ENCODE assay signal across 13 cellular contexts in the genomic region with DNA sequence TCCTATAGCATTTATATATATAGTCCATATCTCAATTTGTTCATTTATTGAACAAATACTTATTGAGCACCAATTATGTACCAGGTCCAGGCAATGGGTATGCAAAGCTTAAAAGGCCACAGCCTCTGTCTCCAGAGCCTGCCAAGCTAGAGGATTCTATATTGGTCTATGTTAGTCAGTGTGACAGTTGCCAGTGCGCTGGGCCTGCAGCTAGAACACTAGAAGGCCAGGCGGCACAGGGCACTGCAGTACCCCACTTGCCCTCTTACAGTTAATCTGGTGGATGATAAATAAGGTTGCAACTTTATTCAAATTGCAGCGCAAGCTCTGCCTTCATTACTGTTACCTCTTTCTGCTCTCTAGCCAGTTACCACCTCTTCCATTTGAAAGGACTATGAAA.
DNase-seq lines count a peak whose midpoint lies in the region; ATAC-seq and TF ChIP-seq lines count a peak whose summit lies in the region.
"Had no signal": no experiment of that assay in that cellular context is flagged by ENCODE, and none has a peak within 500 bp of the region (broad histone marks: within the 10 kb centered on the region; RNA-seq: fewer than 3 reads in every experiment).

No MANE protein-coding gene starts in this region.

- peaks cover 9% of the 10 kb centered on the region for H3K9me3 Mint-ChIP-seq in nephron

- H3K9me3 ChIP-seq in cardiac muscle cell (ENCODE audit: low read depth) (no peaks in the 10 kb centered on the region), left ventricle myocardium inferior (replicated peaks) (no peaks in the 10 kb centered on the region), Karpas-422 (ENCODE audit: low read length) (no peaks in the 10 kb centered on the region)
- H3K9me3 ChIP-seq: BE2C had no signal

- no peaks in the 10 kb centered on the region for H3K79me2 ChIP-seq in Karpas-422 (ENCODE audit: low read length)

- peak overlapping the region in 2 of 3 experiments; percentile 25 to 37 for H3K27ac Mint-ChIP-seq in nephron
- H3K27ac Mint-ChIP-seq: CD4-positive, alpha-beta memory T cell had no signal

- H3K4me1 ChIP-seq in cardiac muscle cell (ENCODE audit: low read depth) (peaks cover 30% of the 10 kb centered on the region), left ventricle myocardium inferior (peaks cover 23% of the 10 kb centered on the region), Karpas-422 (ENCODE audit: low read length) (no peaks in the 10 kb centered on the region)
- H3K4me1 ChIP-seq: BE2C, HAP-1 had no signal

- H4K20me1 ChIP-seq in Karpas-422 (ENCODE audit: insufficient read depth, low read depth, low read length), result no peaks in the 10 kb centered on the region

- H3K9me2 ChIP-seq in Karpas-422 (replicated peaks; ENCODE audit: insufficient read depth, low read length), result no peaks in the 10 kb centered on the region

- no peak overlapping the region for H3K9ac ChIP-seq in Karpas-422 (ENCODE audit: low read length)

- DNase-seq in cardiac muscle cell (ENCODE audit: low read depth in 1 of 2, low spot score in 1 of 2), result no peak
- DNase-seq in left ventricle myocardium inferior, result no peak
- no peak for DNase-seq in Karpas-422
- DNase-seq: BE2C; CD4-positive, alpha-beta memory T cell; DMS79 had no signal

- intact Hi-C loops in left ventricle myocardium inferior (cut with micrococcal nuclease), result loop anchor here (5.0 kb wide), 1 partner anchor 73 kb away; no protein-coding TSS in a partner anchor

- H2AFZ ChIP-seq in Karpas-422 (ENCODE audit: low read length), result no peak overlapping the region

- H3K27me3 ChIP-seq in cardiac muscle cell (no peaks in the 10 kb centered on the region), left ventricle myocardium inferior (ENCODE audit: low read depth) (no peaks in the 10 kb centered on the region), Karpas-422 (ENCODE audit: low read length) (no peaks in the 10 kb centered on the region)
- H3K27me3 ChIP-seq: BE2C had no signal

- H3K4me3 ChIP-seq in cardiac muscle cell, result no peak overlapping the region
- H3K4me3 ChIP-seq in left ventricle myocardium inferior, result no peak overlapping the region
- H3K4me3 ChIP-seq in Karpas-422 (ENCODE audit: low read length), result no peak overlapping the region
- H3K4me3 ChIP-seq: GM12878, HAP-1 had no signal

- no peak for ATAC-seq in GM18870 (IDR thresholded peaks at IDR 0.05; ENCODE audit: unreplicated experiment)
- ATAC-seq in GM18867 (IDR thresholded peaks at IDR 0.05; ENCODE audit: unreplicated experiment), result no peak
- no peak for ATAC-seq in GM21717 (IDR thresholded peaks at IDR 0.05; ENCODE audit: unreplicated experiment)
- ATAC-seq: GM12878 had no signal

- H3K36me3 ChIP-seq in cardiac muscle cell, result no peaks in the 10 kb centered on the region
- H3K36me3 ChIP-seq in left ventricle myocardium inferior, result no peaks in the 10 kb centered on the region
- no peaks in the 10 kb centered on the region for H3K36me3 ChIP-seq in Karpas-422 (ENCODE audit: insufficient read depth, low read length)
- H3K36me3 ChIP-seq: BE2C, HAP-1 had no signal

- H3K4me1 Mint-ChIP-seq in nephron, result peaks cover 52% of the 10 kb centered on the region

- H3K4me3 Mint-ChIP-seq in nephron, result no peak overlapping the region
- H3K4me3 Mint-ChIP-seq: CD4-positive, alpha-beta memory T cell had no signal

- peaks cover 5% of the 10 kb centered on the region for H3K36me3 Mint-ChIP-seq in nephron (ENCODE audit: low read depth)
- H3K36me3 Mint-ChIP-seq: CD4-positive, alpha-beta memory T cell had no signal

- no peaks in the 10 kb centered on the region for H3K27me3 Mint-ChIP-seq in nephron (ENCODE audit: low read depth)

- H3K27ac ChIP-seq in cardiac muscle cell, result peak overlapping the region; percentile 79
- peak overlapping the region; percentile 48 for H3K27ac ChIP-seq in left ventricle myocardium inferior (replicated peaks)
- no peak overlapping the region for H3K27ac ChIP-seq in Karpas-422 (ENCODE audit: low read length)
- H3K27ac ChIP-seq: C4-2B had no signal

- no peak for TF ChIP-seq CTCF in cardiac muscle cell (IDR thresholded peaks at IDR 0.05; ENCODE audit: low read depth, low read length)
- TF ChIP-seq CTCF in left ventricle myocardium inferior (IDR thresholded peaks at IDR 0.05; ENCODE audit: borderline replicate concordance), result peak; percentile 34
- TF ChIP-seq CTCF in nephron (IDR thresholded peaks at IDR 0.05; ENCODE audit: unreplicated experiment in 3 of 3), result no peak

- no peak overlapping the region for H3K4me2 ChIP-seq in Karpas-422 (ENCODE audit: low read depth, low read length, poor library complexity, severe bottlenecking)
